In genomic region chr2:8015848-8016580, GRCh38 we compare ENCODE assay signal across 2 cellular contexts.
TF ChIP-seq lines count a peak whose summit lies in the region.

No MANE protein-coding gene starts in this region.

TF ChIP-seq in SK-N-SH treated with all-trans-retinoic acid at 6 μM for 48 hours, 23 proteins besides CTCF, POLR2A, EP300 and RAD21 (continued from another document):
- TF ChIP-seq ARNTL (CRISPR knock-in tag; IDR thresholded peaks at IDR 0.05; ENCODE audit: borderline replicate concordance, low read depth), result no peak
- TF ChIP-seq TSHZ2 (CRISPR knock-in tag; IDR thresholded peaks at IDR 0.05), result no peak
- TF ChIP-seq TCF4 (CRISPR knock-in tag; IDR thresholded peaks at IDR 0.05; ENCODE audit: borderline replicate concordance), result no peak
- TF ChIP-seq, protein P1, sequence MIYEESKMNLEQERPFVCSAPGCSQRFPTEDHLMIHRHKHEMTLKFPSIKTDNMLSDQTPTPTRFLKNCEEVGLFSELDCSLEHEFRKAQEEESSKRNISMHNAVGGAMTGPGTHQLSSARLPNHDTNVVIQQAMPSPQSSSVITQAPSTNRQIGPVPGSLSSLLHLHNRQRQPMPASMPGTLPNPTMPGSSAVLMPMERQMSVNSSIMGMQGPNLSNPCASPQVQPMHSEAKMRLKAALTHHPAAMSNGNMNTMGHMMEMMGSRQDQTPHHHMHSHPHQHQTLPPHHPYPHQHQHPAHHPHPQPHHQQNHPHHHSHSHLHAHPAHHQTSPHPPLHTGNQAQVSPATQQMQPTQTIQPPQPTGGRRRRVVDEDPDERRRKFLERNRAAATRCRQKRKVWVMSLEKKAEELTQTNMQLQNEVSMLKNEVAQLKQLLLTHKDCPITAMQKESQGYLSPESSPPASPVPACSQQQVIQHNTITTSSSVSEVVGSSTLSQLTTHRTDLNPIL (CRISPR knock-in tag; IDR thresholded peaks at IDR 0.05; ENCODE audit: low read depth), result no peak
- TF ChIP-seq ZNF8 (CRISPR knock-in tag; IDR thresholded peaks at IDR 0.05), result no peak
- TF ChIP-seq TOX (CRISPR knock-in tag; IDR thresholded peaks at IDR 0.05; ENCODE audit: borderline replicate concordance), result no peak
- TF ChIP-seq ZFP3 (CRISPR knock-in tag; IDR thresholded peaks at IDR 0.05), result no peak
- TF ChIP-seq CSRNP3 (CRISPR knock-in tag; IDR thresholded peaks at IDR 0.05), result no peak
- TF ChIP-seq ZNF70 (CRISPR knock-in tag; IDR thresholded peaks at IDR 0.05), result no peak
- no peak for TF ChIP-seq SNAI2 (CRISPR knock-in tag; IDR thresholded peaks at IDR 0.05)
- no peak for TF ChIP-seq ESRRG (CRISPR knock-in tag; IDR thresholded peaks at IDR 0.05)
- TF ChIP-seq GLIS3 (CRISPR knock-in tag; IDR thresholded peaks at IDR 0.05), result no peak
- no peak for TF ChIP-seq ZC3H10 (CRISPR knock-in tag; IDR thresholded peaks at IDR 0.05)
- no peak for TF ChIP-seq PATZ1 (CRISPR knock-in tag; IDR thresholded peaks at IDR 0.05; ENCODE audit: borderline replicate concordance)

TF ChIP-seq in SK-N-SH, 30 proteins besides CTCF, POLR2A, EP300 and RAD21:
- TF ChIP-seq, protein P2, sequence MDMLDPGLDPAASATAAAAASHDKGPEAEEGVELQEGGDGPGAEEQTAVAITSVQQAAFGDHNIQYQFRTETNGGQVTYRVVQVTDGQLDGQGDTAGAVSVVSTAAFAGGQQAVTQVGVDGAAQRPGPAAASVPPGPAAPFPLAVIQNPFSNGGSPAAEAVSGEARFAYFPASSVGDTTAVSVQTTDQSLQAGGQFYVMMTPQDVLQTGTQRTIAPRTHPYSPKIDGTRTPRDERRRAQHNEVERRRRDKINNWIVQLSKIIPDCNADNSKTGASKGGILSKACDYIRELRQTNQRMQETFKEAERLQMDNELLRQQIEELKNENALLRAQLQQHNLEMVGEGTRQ (IDR thresholded peaks at IDR 0.05; ENCODE audit: borderline replicate concordance, low read depth, low read length), result no peak
- TF ChIP-seq FOSL2 (IDR thresholded peaks at IDR 0.05; ENCODE audit: borderline replicate concordance, low read depth) (no peak), POLR2AphosphoS5 (IDR thresholded peaks at IDR 0.05; ENCODE audit: low read depth, low read length) (no peak), FOXM1 (IDR thresholded peaks at IDR 0.05; ENCODE audit: low read depth) (no peak), MEF2A (IDR thresholded peaks at IDR 0.05; ENCODE audit: borderline replicate concordance, low read depth) (no peak), USF1 (IDR thresholded peaks at IDR 0.05; ENCODE audit: borderline replicate concordance, low read depth) (no peak)
- TF ChIP-seq, protein P3, sequence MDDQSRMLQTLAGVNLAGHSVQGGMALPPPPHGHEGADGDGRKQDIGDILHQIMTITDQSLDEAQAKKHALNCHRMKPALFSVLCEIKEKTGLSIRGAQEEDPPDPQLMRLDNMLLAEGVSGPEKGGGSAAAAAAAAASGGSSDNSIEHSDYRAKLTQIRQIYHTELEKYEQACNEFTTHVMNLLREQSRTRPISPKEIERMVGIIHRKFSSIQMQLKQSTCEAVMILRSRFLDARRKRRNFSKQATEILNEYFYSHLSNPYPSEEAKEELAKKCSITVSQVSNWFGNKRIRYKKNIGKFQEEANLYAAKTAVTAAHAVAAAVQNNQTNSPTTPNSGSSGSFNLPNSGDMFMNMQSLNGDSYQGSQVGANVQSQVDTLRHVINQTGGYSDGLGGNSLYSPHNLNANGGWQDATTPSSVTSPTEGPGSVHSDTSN (IDR thresholded peaks at IDR 0.05), result no peak
